Comparison of ENCODE assay signal across 1 cellular context in genomic region chr1:92784639-92785500, GRCh38.
A peak's percentile ranks its signal among the peaks of the same experiment; 100 is the strongest.
TF ChIP-seq lines count a peak whose summit lies in the region.

TSS of gene EVI5 (minus strand) at chr1:92785108. CDS start at chr1:92736546, 48,562 bp downstream.

TF ChIP-seq in HepG2, 621 proteins besides CTCF, POLR2A, EP300 and RAD21 (continued from another document and continues in another):
- TF ChIP-seq KIAA2018 (CRISPR knock-in tag; IDR thresholded peaks at IDR 0.05; ENCODE audit: borderline replicate concordance) = no peak
- TF ChIP-seq PLSCR1 (CRISPR knock-in tag; IDR thresholded peaks at IDR 0.05; ENCODE audit: borderline replicate concordance) = peak; percentile 90; the same call in 1 of the 2 replicates
- TF ChIP-seq HMG20A (CRISPR knock-in tag; IDR thresholded peaks at IDR 0.05; ENCODE audit: borderline replicate concordance) = no peak
- TF ChIP-seq TAF15 (IDR thresholded peaks at IDR 0.05; ENCODE audit: low read depth, low read length, poor library complexity, severe bottlenecking) = no peak
- TF ChIP-seq ZNF678 (CRISPR knock-in tag; IDR thresholded peaks at IDR 0.05) = peak; percentile 98
- no peak for TF ChIP-seq PCBP2 (optimal IDR thresholded peaks at IDR 0.05; ENCODE audit: low read depth, low read length, poor library complexity, severe bottlenecking)
- TF ChIP-seq KLF12 (CRISPR knock-in tag; IDR thresholded peaks at IDR 0.05; ENCODE audit: borderline replicate concordance) = peak; percentile 91
- peak; percentile 97 for TF ChIP-seq ZNF124 (CRISPR knock-in tag; IDR thresholded peaks at IDR 0.05)
- no peak for TF ChIP-seq ZNF496 (CRISPR knock-in tag; IDR thresholded peaks at IDR 0.05; ENCODE audit: insufficient replicate concordance)
- peak; percentile 59 for TF ChIP-seq PATZ1 (CRISPR knock-in tag; IDR thresholded peaks at IDR 0.05)
- peak; percentile 99 for TF ChIP-seq ZNF605 (CRISPR knock-in tag; IDR thresholded peaks at IDR 0.05)
- TF ChIP-seq LBX2 (CRISPR knock-in tag; IDR thresholded peaks at IDR 0.05; ENCODE audit: borderline replicate concordance) = peak; percentile 98; the same call in 1 of the 2 replicates
- peak; percentile 81; the same call in 1 of the 2 replicates for TF ChIP-seq ZSCAN5A (CRISPR knock-in tag; IDR thresholded peaks at IDR 0.05; ENCODE audit: borderline replicate concordance)
- peak; percentile 68 for TF ChIP-seq MAF1 (CRISPR knock-in tag; IDR thresholded peaks at IDR 0.05; ENCODE audit: borderline replicate concordance)
- TF ChIP-seq IRF9 (CRISPR knock-in tag; IDR thresholded peaks at IDR 0.05; ENCODE audit: borderline replicate concordance) = peak; percentile 94; the same call in 1 of the 2 replicates
- TF ChIP-seq ZNF562 (CRISPR knock-in tag; IDR thresholded peaks at IDR 0.05; ENCODE audit: borderline replicate concordance) = peak; percentile 95; the same call in 1 of the 2 replicates
- TF ChIP-seq ARNT2 (CRISPR knock-in tag; IDR thresholded peaks at IDR 0.05; ENCODE audit: low read depth) = peak; percentile 98
- TF ChIP-seq NFAT5 (CRISPR knock-in tag; IDR thresholded peaks at IDR 0.05) = peak; percentile 98
- TF ChIP-seq ZBTB38 (CRISPR knock-in tag; IDR thresholded peaks at IDR 0.05) = peak; percentile 92
- no peak for TF ChIP-seq ZNF282 (IDR thresholded peaks at IDR 0.05; ENCODE audit: partially characterized antibody)
- TF ChIP-seq ZNF550 (CRISPR knock-in tag; IDR thresholded peaks at IDR 0.05; ENCODE audit: borderline replicate concordance) = peak; percentile 25; the same call in 1 of the 2 replicates
- TF ChIP-seq ARHGAP35 (CRISPR knock-in tag; IDR thresholded peaks at IDR 0.05; ENCODE audit: borderline replicate concordance) = peak; percentile 88
- peak; percentile 99; the same call in 1 of the 2 replicates for TF ChIP-seq ZNF563 (CRISPR knock-in tag; IDR thresholded peaks at IDR 0.05)
- TF ChIP-seq SNAPC4 (CRISPR knock-in tag; IDR thresholded peaks at IDR 0.05) = peak; percentile 93; the same call in 1 of the 2 replicates
